In the genomic region with DNA sequence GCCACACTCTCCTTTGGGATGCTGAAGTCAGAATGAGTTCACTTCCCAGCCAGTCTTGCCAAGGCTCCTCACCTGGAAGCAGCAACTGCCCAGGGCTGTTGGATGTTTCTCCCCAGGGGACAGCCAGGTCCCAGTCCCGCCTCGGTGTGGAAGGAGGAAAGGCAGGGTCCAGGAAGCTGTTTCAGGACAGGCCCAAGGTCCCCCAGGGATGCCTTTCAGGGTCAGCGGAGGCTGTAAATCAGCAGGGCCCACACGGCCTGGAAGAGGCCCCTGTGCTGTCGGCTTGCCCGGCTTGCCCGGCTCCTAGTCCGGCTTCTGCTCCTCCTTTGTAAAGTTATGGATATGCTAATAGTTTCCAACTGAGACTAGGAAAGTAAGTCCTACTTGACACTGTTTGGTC, we compare ENCODE assay signal across 11 cellular contexts. TPM values are rescaled to one million over a fixed set of nuclear protein-coding genes. Genes with fewer than 3 reads are reported as not detected.
A peak's percentile ranks its signal among the peaks of the same experiment; 100 is the strongest.
DNase-seq lines count a peak whose midpoint lies in the region; ATAC-seq, FAIRE-seq and TF ChIP-seq lines count a peak whose summit lies in the region.
"Had no signal": no experiment of that assay in that cellular context is flagged by ENCODE, and none has a peak within 500 bp of the region (broad histone marks: within the 10 kb centered on the region; RNA-seq: fewer than 3 reads in every experiment).

No MANE protein-coding gene starts in this region.

- peak; percentile 77 for ATAC-seq in GM23338
- ATAC-seq in activated naive CD4-positive, alpha-beta T cell treated with anti-CD3 and anti-CD28 coated beads, Interleukin-2, amount 50 U/mL, for 72 hours = no peak
- ATAC-seq in GM19351 (IDR thresholded peaks at IDR 0.05; ENCODE audit: unreplicated experiment) = no peak

- H3K4me1 ChIP-seq in BLaER1 (peaks cover 96% of the 10 kb centered on the region), GM23338 (ENCODE audit: insufficient read depth) (peaks cover 55% of the 10 kb centered on the region), muscle layer of duodenum (ENCODE audit: control insufficient read depth in 1 of 2, insufficient read depth in 2 of 2, low read length in 2 of 2) (no peaks in the 10 kb centered on the region), kidney (ENCODE audit: control insufficient read depth in 1 of 2, insufficient read depth in 1 of 2, low read depth in 1 of 2, low read length in 2 of 2) (no peaks in the 10 kb centered on the region)

- H3K27ac Mint-ChIP-seq in GM23338 = no peak overlapping the region
- H3K27ac Mint-ChIP-seq in activated naive CD4-positive, alpha-beta T cell treated with anti-CD3 and anti-CD28 coated beads, Interleukin-2, amount 50 U/mL, for 72 hours = peak overlapping the region; percentile 88 to 93

- H4K20me1 ChIP-seq in BLaER1 = peaks cover 95% of the 10 kb centered on the region
- no peaks in the 10 kb centered on the region for H4K20me1 ChIP-seq in GM23338 (replicated peaks; ENCODE audit: insufficient read depth)

- peak overlapping the region; percentile 45 for H3K4me3 ChIP-seq in BLaER1
- H3K4me3 ChIP-seq in GM23338 = no peak overlapping the region
- H3K4me3 ChIP-seq in muscle layer of duodenum (ENCODE audit: low read depth in 1 of 2, low read length in 2 of 2) = no peak overlapping the region
- no peak overlapping the region for H3K4me3 ChIP-seq in kidney (ENCODE audit: low read length in 2 of 2)

- peak overlapping the region; percentile 88 for H3K4me2 ChIP-seq in BLaER1
- H3K4me2 ChIP-seq in GM23338 = peak overlapping the region; percentile 56

- peak overlapping the region; percentile 94 for H2AFZ ChIP-seq in GM23338

- no peaks in the 10 kb centered on the region for H3K9me3 Mint-ChIP-seq in GM23338
- peaks cover 0 to 4% of the 10 kb centered on the region in 2 donors for H3K9me3 Mint-ChIP-seq in activated naive CD4-positive, alpha-beta T cell treated with anti-CD3 and anti-CD28 coated beads, Interleukin-2, amount 50 U/mL, for 72 hours

- H3K36me3 ChIP-seq in BLaER1 = peaks cover 53% of the 10 kb centered on the region
- no peaks in the 10 kb centered on the region for H3K36me3 ChIP-seq in GM23338 (ENCODE audit: insufficient read depth)
- no peaks in the 10 kb centered on the region for H3K36me3 ChIP-seq in muscle layer of duodenum (ENCODE audit: control insufficient read depth in 1 of 2, insufficient read depth in 2 of 2, low read length in 2 of 2)
- H3K36me3 ChIP-seq in kidney (ENCODE audit: control insufficient read depth in 1 of 2, insufficient read depth in 2 of 2, low read length in 2 of 2) = no peaks in the 10 kb centered on the region

- H3K27ac ChIP-seq in BLaER1 (peak overlapping the region; percentile 74), GM23338 (ENCODE audit: low read depth) (no peak overlapping the region), muscle layer of duodenum (ENCODE audit: low read length) (peak overlapping the region; percentile 26), kidney (ENCODE audit: low read depth in 2 of 2, low read length in 2 of 2) (no peak overlapping the region)

- intact Hi-C loops in kidney (cut with DNase I) = no loop called here

- H3K9me3 ChIP-seq in BLaER1 (no peaks in the 10 kb centered on the region), muscle layer of duodenum (ENCODE audit: control insufficient read depth in 1 of 2, low read length in 2 of 2) (no peaks in the 10 kb centered on the region), kidney (ENCODE audit: control insufficient read depth in 1 of 2, low read length in 2 of 2) (no peaks in the 10 kb centered on the region)

- H3K4me3 Mint-ChIP-seq in GM23338 = peak overlapping the region; percentile 44

- no peaks in the 10 kb centered on the region for H3K9me2 ChIP-seq in GM23338 (ENCODE audit: insufficient read depth)

- no peaks in the 10 kb centered on the region for H3K27me3 Mint-ChIP-seq in GM23338 (ENCODE audit: insufficient read depth, low read depth, poor library complexity)

- no peak for TF ChIP-seq CTCF in GM23338 (conservative IDR thresholded peaks at IDR 0.05; ENCODE audit: low read depth in 2 of 2)
- TF ChIP-seq CTCF in kidney (IDR thresholded peaks at IDR 0.05; ENCODE audit: borderline replicate concordance, extremely low read depth, insufficient read depth) = no peak

- no peaks in the 10 kb centered on the region for H3K27me3 ChIP-seq in BLaER1
- no peaks in the 10 kb centered on the region for H3K27me3 ChIP-seq in GM23338 (ENCODE audit: insufficient read depth)
- no peaks in the 10 kb centered on the region for H3K27me3 ChIP-seq in muscle layer of duodenum (ENCODE audit: low read depth, low read length)

- no peak for FAIRE-seq in kidney (lab: Jason Lieb, UNC)

- DNase-seq in GM23338 (ENCODE audit: low spot score) (peak; percentile 10), mucosa of gallbladder (ENCODE audit: low spot score) (no peak), SHP77 (lab: John Stamatoyannopoulos, UW) (no peak), kidney (no peak)
- DNase-seq in activated naive CD4-positive, alpha-beta T cell treated with anti-CD3 and anti-CD28 coated beads, Interleukin-2, amount 50 U/mL, for 72 hours (ENCODE audit: low spot score in 2 of 2) = no peak
- DNase-seq: NCI-H1048, NCI-H226, nucleus accumbens had no signal

- no peaks in the 10 kb centered on the region for H3K36me3 Mint-ChIP-seq in GM23338 (ENCODE audit: low read depth)
- peaks cover 76 to 88% of the 10 kb centered on the region in 2 donors for H3K36me3 Mint-ChIP-seq in activated naive CD4-positive, alpha-beta T cell treated with anti-CD3 and anti-CD28 coated beads, Interleukin-2, amount 50 U/mL, for 72 hours

- no peaks in the 10 kb centered on the region for H3F3A ChIP-seq in GM23338 (replicated peaks; ENCODE audit: low read depth)

- H3K4me1 Mint-ChIP-seq in GM23338 = peaks cover 71% of the 10 kb centered on the region

- peak overlapping the region; percentile 76 for H3K9ac ChIP-seq in BLaER1
- H3K9ac ChIP-seq in kidney (ENCODE audit: low read length in 2 of 2) = no peak overlapping the region

- no peaks in the 10 kb centered on the region for H3K79me2 ChIP-seq in GM23338 (replicated peaks; ENCODE audit: insufficient read depth)

TF ChIP-seq in GM23338, 12 proteins besides CTCF, POLR2A, EP300 and RAD21 (continues in another document):
- TF ChIP-seq CREB1 (CRISPR knock-in tag; IDR thresholded peaks at IDR 0.05; ENCODE audit: low read depth) (no peak), POLR2AphosphoS5 (IDR thresholded peaks at IDR 0.05; ENCODE audit: low read depth) (no peak), STAT1 (IDR thresholded peaks at IDR 0.05; ENCODE audit: unreplicated experiment) (no peak), EZH2 (IDR thresholded peaks at IDR 0.05; ENCODE audit: low read depth, unreplicated experiment) (no peak), JUNB (IDR thresholded peaks at IDR 0.05; ENCODE audit: unreplicated experiment) (no peak), ZNF331 (CRISPR knock-in tag; IDR thresholded peaks at IDR 0.05; ENCODE audit: low read depth) (no peak)
- TF ChIP-seq, protein P1, sequence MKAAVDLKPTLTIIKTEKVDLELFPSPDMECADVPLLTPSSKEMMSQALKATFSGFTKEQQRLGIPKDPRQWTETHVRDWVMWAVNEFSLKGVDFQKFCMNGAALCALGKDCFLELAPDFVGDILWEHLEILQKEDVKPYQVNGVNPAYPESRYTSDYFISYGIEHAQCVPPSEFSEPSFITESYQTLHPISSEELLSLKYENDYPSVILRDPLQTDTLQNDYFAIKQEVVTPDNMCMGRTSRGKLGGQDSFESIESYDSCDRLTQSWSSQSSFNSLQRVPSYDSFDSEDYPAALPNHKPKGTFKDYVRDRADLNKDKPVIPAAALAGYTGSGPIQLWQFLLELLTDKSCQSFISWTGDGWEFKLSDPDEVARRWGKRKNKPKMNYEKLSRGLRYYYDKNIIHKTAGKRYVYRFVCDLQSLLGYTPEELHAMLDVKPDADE (IDR thresholded peaks at IDR 0.05) = no peak

RNA-seq across cellular contexts. Expression of a gene that starts 10.3 kb away (rescaled TPM):
- 0.43 and 1.8 TPM in 2 replicates for total RNA-seq in GM23338 (2014; rRNA removed; shearing (Covaris generic))
- polyA plus RNA-seq in GM23338 (2016; fragmentation: Nextera tagmentation; extraction: Ambion mirVana) (0.45 and 0.57 TPM in 2 replicates), kidney (ENCODE audit: insufficient read depth, low read depth, low replicate concordance) (0.52 TPM)
- 100 to 1,000 TPM; 208 to 327 TPM for total RNA-seq in activated naive CD4-positive, alpha-beta T cell treated with anti-CD3 and anti-CD28 coated beads, Interleukin-2, amount 50 U/mL, for 72 hours
- total RNA-seq in mucosa of gallbladder (17.4 TPM), kidney (36.8 TPM)

Comparison
In these comparisons a context has a peak if more than half of its experiments do, and no peak if none do; other contexts are left out.
1. H3K27ac ChIP-seq: peak in BLaER1 (single experiment) and muscle layer of duodenum (single experiment); none in GM23338 (single experiment) and kidney (0 of 2).